15 cellular contexts compared by ENCODE assay signal in the genomic region with DNA sequence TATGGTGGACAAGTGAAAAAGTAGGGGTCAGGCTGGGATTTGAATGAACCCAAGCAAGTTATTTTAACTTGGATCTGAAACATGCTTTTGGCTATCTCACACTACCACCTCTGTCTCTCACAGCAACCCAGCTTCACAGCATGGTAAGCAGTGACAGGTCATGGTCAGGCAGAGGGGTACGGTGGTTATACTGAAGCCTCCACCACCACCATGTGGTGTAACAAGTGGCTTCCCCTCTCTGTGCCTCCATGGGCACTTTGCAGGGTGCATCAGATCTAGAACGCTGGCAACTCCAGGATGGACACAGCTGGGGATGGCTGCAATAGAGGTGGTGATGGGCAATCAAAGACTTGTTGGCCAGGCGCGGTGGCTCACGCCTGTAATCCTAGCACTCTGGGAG. TPM values are rescaled to one million over a fixed set of nuclear protein-coding genes. Genes with fewer than 3 reads are reported as not detected.
A peak's percentile ranks its signal among the peaks of the same experiment; 100 is the strongest.
DNase-seq lines count a peak whose midpoint lies in the region; ATAC-seq and TF ChIP-seq lines count a peak whose summit lies in the region.
"Had no signal": no experiment of that assay in that cellular context is flagged by ENCODE, and none has a peak within 500 bp of the region (broad histone marks: within the 10 kb centered on the region; RNA-seq: fewer than 3 reads in every experiment).

No MANE protein-coding gene starts in this region.

- no peaks in the 10 kb centered on the region for H3K9me3 Mint-ChIP-seq in CD8-positive, alpha-beta memory T cell
- H3K9me3 Mint-ChIP-seq in HFFc6 (no peaks in the 10 kb centered on the region), nephron (no peaks in the 10 kb centered on the region)
- H3K9me3 Mint-ChIP-seq in activated naive CD8-positive, alpha-beta T cell treated with anti-CD3 and anti-CD28 coated beads, Interleukin-2, amount 10 ng/mL, durations not matched to agents 7 days and 5 days: no peaks in the 10 kb centered on the region
- H3K9me3 Mint-ChIP-seq: activated CD4-positive, alpha-beta memory T cell treated with anti-CD3 and anti-CD28 coated beads for 36 hours had no signal

- H3K4me3 ChIP-seq in CD8-positive, alpha-beta memory T cell (ENCODE audit: low read length): no peak overlapping the region
- H3K4me3 ChIP-seq: BLaER1 had no signal

- no peak for DNase-seq in CD8-positive, alpha-beta memory T cell
- no peak for DNase-seq in HFFc6
- no peak for DNase-seq in activated naive CD8-positive, alpha-beta T cell treated with anti-CD3 and anti-CD28 coated beads, Interleukin-2, amount 10 ng/mL, durations not matched to agents 7 days and 5 days
- no peak for DNase-seq in DMS79 treated with DMSO at 0.1 percent for 48 hours (lab: John Stamatoyannopoulos, UW)
- DNase-seq: activated naive CD4-positive, alpha-beta T cell treated with anti-CD3 and anti-CD28 coated beads, Interleukin-2, amount 50 U/mL, for 16 hours; EL; kidney glomerular epithelial cell; NCI-H524 treated with DMSO at 0.1 percent for 48 hours; trophoblast cell had no signal

- H3K27me3 ChIP-seq in CD8-positive, alpha-beta memory T cell (ENCODE audit: insufficient read depth, low read length, poor library complexity, severe bottlenecking): peaks cover 28% of the 10 kb centered on the region

- H3K36me3 Mint-ChIP-seq in CD8-positive, alpha-beta memory T cell: peaks cover 0 to 1% (median 0%) of the 10 kb centered on the region in 3 donors
- H3K36me3 Mint-ChIP-seq in HFFc6 (ENCODE audit: low read depth) (peaks cover 5% of the 10 kb centered on the region), nephron (ENCODE audit: low read depth) (no peaks in the 10 kb centered on the region)
- H3K36me3 Mint-ChIP-seq in activated naive CD8-positive, alpha-beta T cell treated with anti-CD3 and anti-CD28 coated beads, Interleukin-2, amount 10 ng/mL, durations not matched to agents 7 days and 5 days: no peaks in the 10 kb centered on the region
- H3K36me3 Mint-ChIP-seq: activated CD4-positive, alpha-beta memory T cell treated with anti-CD3 and anti-CD28 coated beads for 36 hours had no signal

- no peaks in the 10 kb centered on the region for H3K9me3 ChIP-seq in CD8-positive, alpha-beta memory T cell (ENCODE audit: low read length)
- H3K9me3 ChIP-seq: BLaER1 had no signal

- H3K27me3 Mint-ChIP-seq in CD8-positive, alpha-beta memory T cell: peaks cover 30 to 48% of the 10 kb centered on the region in 2 donors
- H3K27me3 Mint-ChIP-seq in HFFc6 (ENCODE audit: insufficient read depth) (peaks cover 34% of the 10 kb centered on the region), nephron (ENCODE audit: low read depth) (peaks cover 44% of the 10 kb centered on the region)
- peaks cover 43% of the 10 kb centered on the region for H3K27me3 Mint-ChIP-seq in activated naive CD8-positive, alpha-beta T cell treated with anti-CD3 and anti-CD28 coated beads, Interleukin-2, amount 10 ng/mL, durations not matched to agents 7 days and 5 days

- POLR2A ChIA-PET in CD8-positive, alpha-beta memory T cell (lab: Charles Lee): interaction anchor here (0.6 kb wide), 1 partner anchor 13 kb away, joined by 5 read pairs; no protein-coding TSS in a partner anchor
- POLR2A ChIA-PET in activated naive CD8-positive, alpha-beta T cell treated with anti-CD3 and anti-CD28 coated beads, Interleukin-2, amount 10 ng/mL, durations not matched to agents 7 days and 5 days (lab: Charles Lee): no interaction called here

- CTCF ChIA-PET in CD8-positive, alpha-beta memory T cell (lab: Charles Lee): no interaction called here

- ATAC-seq in activated naive CD8-positive, alpha-beta T cell treated with anti-CD3 and anti-CD28 coated beads, Interleukin-2, amount 10 ng/mL, durations not matched to agents 7 days and 5 days (ENCODE audit: low read depth): no peak
- no peak for ATAC-seq in HG03095 (IDR thresholded peaks at IDR 0.05; ENCODE audit: unreplicated experiment)
- no peak for ATAC-seq in HG02981 (IDR thresholded peaks at IDR 0.05; ENCODE audit: unreplicated experiment)

- TF ChIP-seq CTCF in HFFc6 (IDR thresholded peaks at IDR 0.05) (no peak), nephron (IDR thresholded peaks at IDR 0.05; ENCODE audit: unreplicated experiment in 3 of 3) (no peak)

- H3K27ac ChIP-seq in CD8-positive, alpha-beta memory T cell (ENCODE audit: low read depth, low read length): no peak overlapping the region
- H3K27ac ChIP-seq: BLaER1 had no signal

- H3K36me3 ChIP-seq in CD8-positive, alpha-beta memory T cell (ENCODE audit: insufficient read depth, low read length): no peaks in the 10 kb centered on the region
- H3K36me3 ChIP-seq: BLaER1 had no signal

- H3K27ac Mint-ChIP-seq in CD8-positive, alpha-beta memory T cell: no peak overlapping the region
- H3K27ac Mint-ChIP-seq in HFFc6: no peak overlapping the region
- H3K27ac Mint-ChIP-seq in activated naive CD8-positive, alpha-beta T cell treated with anti-CD3 and anti-CD28 coated beads, Interleukin-2, amount 10 ng/mL, durations not matched to agents 7 days and 5 days: no peak overlapping the region
- no peak overlapping the region for H3K27ac Mint-ChIP-seq in nephron
- H3K27ac Mint-ChIP-seq: activated CD4-positive, alpha-beta memory T cell treated with anti-CD3 and anti-CD28 coated beads for 36 hours had no signal

- H3K4me1 ChIP-seq in CD8-positive, alpha-beta memory T cell (ENCODE audit: insufficient read depth, low read length): peaks cover 8% of the 10 kb centered on the region

- peak overlapping the region in 5 of 7 donors; percentile 48 to 76 (median 55) for H3K4me3 Mint-ChIP-seq in CD8-positive, alpha-beta memory T cell
- H3K4me3 Mint-ChIP-seq in HFFc6: peak overlapping the region; percentile 74; the same call in 1 of the 2 replicates
- peak overlapping the region; percentile 78 for H3K4me3 Mint-ChIP-seq in activated naive CD8-positive, alpha-beta T cell treated with anti-CD3 and anti-CD28 coated beads, Interleukin-2, amount 10 ng/mL, durations not matched to agents 7 days and 5 days
- peak overlapping the region; percentile 64 to 82 (median 77) for H3K4me3 Mint-ChIP-seq in nephron

- H3K4me1 Mint-ChIP-seq in CD8-positive, alpha-beta memory T cell: peaks cover 16 to 24% (median 24%) of the 10 kb centered on the region in 3 donors
- peaks cover 12% of the 10 kb centered on the region for H3K4me1 Mint-ChIP-seq in HFFc6 (ENCODE audit: low read depth)
- peaks cover 20% of the 10 kb centered on the region for H3K4me1 Mint-ChIP-seq in activated naive CD8-positive, alpha-beta T cell treated with anti-CD3 and anti-CD28 coated beads, Interleukin-2, amount 10 ng/mL, durations not matched to agents 7 days and 5 days
- H3K4me1 Mint-ChIP-seq in nephron: peaks cover 5% of the 10 kb centered on the region

RNA-seq across cellular contexts. Expression of a gene that starts 0.7 kb away (rescaled TPM):
- under 1 TPM in 1 of 2 experiments, not detected in 1; 0.15 TPM for total RNA-seq in CD8-positive, alpha-beta memory T cell
- polyA plus RNA-seq in CD8-positive, alpha-beta memory T cell: not detected
- total RNA-seq in HFFc6 (2021; fragmentation: NEBNext Ultra II Directional; extraction: Animal tissue kit (Norgen Biotek cat#: 25700)): under 1 TPM; 0.12 to 0.47 (median 0.34) TPM
- total RNA-seq in activated naive CD8-positive, alpha-beta T cell treated with anti-CD3 and anti-CD28 coated beads, Interleukin-2, amount 10 ng/mL, durations not matched to agents 7 days and 5 days: under 1 TPM; 0.54 to 0.94 TPM
- total RNA-seq: renal cortical epithelial cell had no signal

RNA-seq across cellular contexts. Expression of a gene that starts 9.9 kb away (rescaled TPM):
- 10 to 100 TPM; 48.1 to 48.9 TPM for total RNA-seq in CD8-positive, alpha-beta memory T cell
- polyA plus RNA-seq in CD8-positive, alpha-beta memory T cell: 36.9 TPM
- total RNA-seq in HFFc6 (2021; fragmentation: NEBNext Ultra II Directional; extraction: Animal tissue kit (Norgen Biotek cat#: 25700)): 10 to 100 TPM; 32.3 to 43.5 (median 40.7) TPM
- total RNA-seq in activated naive CD8-positive, alpha-beta T cell treated with anti-CD3 and anti-CD28 coated beads, Interleukin-2, amount 10 ng/mL, durations not matched to agents 7 days and 5 days: 10 to 100 TPM; 36.2 to 41.1 TPM

RNA-seq across cellular contexts. Expression of a gene that starts 10.4 kb away (rescaled TPM):
- 1 to 10 TPM in 1 of 2 experiments, under 1 TPM in 1; 0.73 to 1.0 TPM for total RNA-seq in CD8-positive, alpha-beta memory T cell
- 0.64 TPM for polyA plus RNA-seq in CD8-positive, alpha-beta memory T cell
- total RNA-seq in HFFc6 (2021; fragmentation: NEBNext Ultra II Directional; extraction: Animal tissue kit (Norgen Biotek cat#: 25700)): 1 to 10 TPM in 1 of 6 experiments, under 1 TPM in 5; 0.67 to 2.0 (median 0.86) TPM
- under 1 TPM in 1 of 2 experiments, not detected in 1; 0.57 TPM for total RNA-seq in activated naive CD8-positive, alpha-beta T cell treated with anti-CD3 and anti-CD28 coated beads, Interleukin-2, amount 10 ng/mL, durations not matched to agents 7 days and 5 days

RNA-seq across cellular contexts. Expression of a gene that starts 13.1 kb away (rescaled TPM):
- 10 to 100 TPM; 10.2 to 10.6 TPM for total RNA-seq in CD8-positive, alpha-beta memory T cell
- polyA plus RNA-seq in CD8-positive, alpha-beta memory T cell: 0.41 TPM
- 10 to 100 TPM; 17.7 to 23.6 (median 18.8) TPM for total RNA-seq in HFFc6 (2021; fragmentation: NEBNext Ultra II Directional; extraction: Animal tissue kit (Norgen Biotek cat#: 25700))
- total RNA-seq in activated naive CD8-positive, alpha-beta T cell treated with anti-CD3 and anti-CD28 coated beads, Interleukin-2, amount 10 ng/mL, durations not matched to agents 7 days and 5 days: 1 to 10 TPM; 8.5 to 9.3 TPM

RNA-seq across cellular contexts. Expression of a gene that starts 43.3 kb away (rescaled TPM):
- total RNA-seq in CD8-positive, alpha-beta memory T cell: 10 to 100 TPM; 53.9 to 60.4 TPM
- polyA plus RNA-seq in CD8-positive, alpha-beta memory T cell: 2.7 TPM
- total RNA-seq in HFFc6 (2021; fragmentation: NEBNext Ultra II Directional; extraction: Animal tissue kit (Norgen Biotek cat#: 25700)): 10 to 100 TPM; 67.6 to 75.4 (median 73.7) TPM
- 10 to 100 TPM; 84.4 to 92.2 TPM for total RNA-seq in activated naive CD8-positive, alpha-beta T cell treated with anti-CD3 and anti-CD28 coated beads, Interleukin-2, amount 10 ng/mL, durations not matched to agents 7 days and 5 days
